Comparison of ENCODE assay signal across 19 cellular contexts in genomic region chr21:15624646-15625045, GRCh38.
"Had no signal": no experiment of that assay in that cellular context is flagged by ENCODE, and none has a peak within 500 bp of the region (broad histone marks: within the 10 kb centered on the region; RNA-seq: fewer than 3 reads in every experiment).

No MANE protein-coding gene starts in this region.

- H3K27ac ChIP-seq: SJCRH30 had no signal

- H3K9me3 ChIP-seq: MG63, SJCRH30 had no signal

- H3K4me3 ChIP-seq: MG63, SJCRH30 had no signal

- H3K36me3 ChIP-seq: MG63, SJCRH30 had no signal

- ATAC-seq: SK-N-SH treated with all-trans-retinoic acid at 6 μM for 48 hours had no signal

- H3K27me3 ChIP-seq: MG63, SJCRH30 had no signal

- H3K4me1 ChIP-seq: SJCRH30 had no signal

- DNase-seq: KBM-7, MG63, NCI-H1092, NCI-H1105 treated with DMSO at 0.1 percent for 48 hours, NCI-H1417 treated with DMSO at 0.1 percent for 48 hours, NCI-H146, NCI-H1694 treated with DMSO at 0.1 percent for 48 hours, NCI-H2029, NCI-H2081 treated with DMSO at 0.1 percent for 48 hours, NCI-H2171, NCI-H446, NCI-H510A, NCI-H524 treated with DMSO at 0.1 percent for 48 hours, NCI-H69, NCI-H774, RPMI8226, SHP77 treated with DMSO at 0.1 percent for 48 hours, SJCRH30 had no signal
